In genomic region chr5:149961186-149961685, GRCh38 we compare ENCODE assay signal across 8 cellular contexts. TPM values are rescaled to one million over a fixed set of nuclear protein-coding genes. Genes with fewer than 3 reads are reported as not detected.
DNase-seq lines count a peak whose midpoint lies in the region; ATAC-seq and TF ChIP-seq lines count a peak whose summit lies in the region.

No MANE protein-coding gene starts in this region.

- no peak for TF ChIP-seq CTCF in GM12875 (IDR thresholded peaks at IDR 0.05; ENCODE audit: borderline replicate concordance, insufficient read depth, low read depth, low read length)
- no peak for TF ChIP-seq CTCF in RWPE2 (IDR thresholded peaks at IDR 0.05; ENCODE audit: poor library complexity, severe bottlenecking)
- no peak for TF ChIP-seq CTCF in fibroblast of mammary gland (conservative IDR thresholded peaks at IDR 0.05; ENCODE audit: control insufficient read depth, insufficient read depth, low read depth, low read length)
- no peak for TF ChIP-seq CTCF in prostate gland (IDR thresholded peaks at IDR 0.05)

- TF ChIP-seq POLR2A in prostate gland (IDR thresholded peaks at IDR 0.05): no peak

- H3K4me1 ChIP-seq in RWPE2 (ENCODE audit: insufficient read depth, poor library complexity, severe bottlenecking) (peaks cover 15% of the 10 kb centered on the region), prostate gland (replicated peaks) (no peaks in the 10 kb centered on the region)

- ATAC-seq in RWPE2 (ENCODE audit: low read depth) (peak; percentile 21; the same call in 2 of the 3 replicates), GM21390 (IDR thresholded peaks at IDR 0.05; ENCODE audit: unreplicated experiment) (no peak)

- H3K9me3 ChIP-seq in RWPE2 (ENCODE audit: severe bottlenecking) (no peaks in the 10 kb centered on the region), prostate gland (no peaks in the 10 kb centered on the region)

- no peaks in the 10 kb centered on the region for H3K36me3 ChIP-seq in RWPE2 (ENCODE audit: low read depth)
- H3K36me3 ChIP-seq in prostate gland: no peaks in the 10 kb centered on the region

- intact Hi-C loops in prostate gland (cut with DNase I): loop anchor here (2.0 to 5.0 kb wide), 4 partner anchors 109 to 324 kb away; no protein-coding TSS in a partner anchor

- WGBS in prostate gland: 13% methylated on average over 20 of the region's 23 CpGs

- peak overlapping the region; percentile 79 for H3K27ac ChIP-seq in RWPE2 (ENCODE audit: poor library complexity, severe bottlenecking)
- H3K27ac ChIP-seq in prostate gland: peak overlapping the region; percentile 87 to 92

- H3K4me3 ChIP-seq in GM12875 (ENCODE audit: low read depth, low read length): peak overlapping the region; percentile 79
- H3K4me3 ChIP-seq in RWPE2 (ENCODE audit: severe bottlenecking): peak overlapping the region; percentile 59
- H3K4me3 ChIP-seq in fibroblast of mammary gland (ENCODE audit: control insufficient read depth, low read depth, low read length): peak overlapping the region; percentile 72
- H3K4me3 ChIP-seq in prostate gland: peak overlapping the region; percentile 77

- DNase-seq in RWPE2 (ENCODE audit: low spot score) (no peak), fibroblast of mammary gland (ENCODE audit: low read depth) (no peak), prostate gland (ENCODE audit: low spot score) (no peak), DMS153 (lab: John Stamatoyannopoulos, UW) (no peak), retina (no peak), ureter (ENCODE audit: low spot score) (no peak)

- H3K27me3 ChIP-seq in RWPE2 (ENCODE audit: insufficient read depth, poor library complexity, severe bottlenecking): no peaks in the 10 kb centered on the region
- no peaks in the 10 kb centered on the region for H3K27me3 ChIP-seq in prostate gland (replicated peaks; ENCODE audit: insufficient read depth)

RNA-seq across cellular contexts. Expression of gene SLC26A2, which starts 0.7 kb away (rescaled TPM):
- total RNA-seq in prostate gland: 10 to 100 TPM; 19.4 to 31.0 TPM
- total RNA-seq in ureter: 20.9 TPM

RNA-seq across cellular contexts. Expression of gene PDE6A, which starts 16.6 kb away (rescaled TPM):
- total RNA-seq in prostate gland (under 1 TPM in 1 of 2 donors, not detected in 1; 0.91 TPM), ureter (not detected)

RNA-seq across cellular contexts. Expression of gene TIGD6, which starts 39.2 kb away (rescaled TPM):
- 10 to 100 TPM in 1 of 2 donors, 1 to 10 TPM in 1; 4.7 to 11.7 TPM for total RNA-seq in prostate gland
- 7.0 TPM for total RNA-seq in ureter

RNA-seq across cellular contexts. Expression of gene HMGXB3, which starts 39.3 kb away (rescaled TPM):
- 10 to 100 TPM; 49.6 to 64.2 TPM for total RNA-seq in prostate gland
- total RNA-seq in ureter: 51.0 TPM
